In genomic region chr1:46160212-46160611, GRCh38 we compare ENCODE assay signal across 23 cellular contexts. TPM values are rescaled to one million over a fixed set of nuclear protein-coding genes. Genes with fewer than 3 reads are reported as not detected.
A peak's percentile ranks its signal among the peaks of the same experiment; 100 is the strongest.
DNase-seq lines count a peak whose midpoint lies in the region; ATAC-seq, FAIRE-seq and TF ChIP-seq lines count a peak whose summit lies in the region.
"Had no signal": no experiment of that assay in that cellular context is flagged by ENCODE, and none has a peak within 500 bp of the region (broad histone marks: within the 10 kb centered on the region; RNA-seq: fewer than 3 reads in every experiment).

No MANE protein-coding gene starts in this region.

- H2AFZ ChIP-seq in MM.1S (ENCODE audit: low read length) (peak overlapping the region; percentile 36), GM12878 (ENCODE audit: control insufficient read depth, low read depth, low read length) (no peak overlapping the region), hepatocyte (no peak overlapping the region)
- H2AFZ ChIP-seq: GM23248 had no signal

- POLR2A ChIA-PET in GM12878 (lab: Charles Lee), result interaction anchor here (0.7 to 1.5 kb wide), 4 partner anchors 13 to 26 kb away, joined by 3 read pairs; no protein-coding TSS in a partner anchor
- POLR2A ChIA-PET in CD8-positive, alpha-beta T cell (lab: Charles Lee), result no interaction called here

- DNase-seq in GM18507 (ENCODE audit: extremely low spot score, insufficient read length, low read depth), result no peak
- DNase-seq in GM19239 (ENCODE audit: insufficient read length, low spot score), result no peak
- peak; percentile 64 for DNase-seq in MM.1S
- no peak for DNase-seq in GM12878 (ENCODE audit: low read depth, low spot score)
- no peak for DNase-seq in T-helper 2 cell
- DNase-seq in D721Med (ENCODE audit: insufficient read length, low spot score), result no peak
- DNase-seq in hepatocyte (ENCODE audit: low spot score), result no peak
- no peak for DNase-seq in CD8-positive, alpha-beta T cell
- DNase-seq: C1 segment of cervical spinal cord; Caco-2; CD4-positive, alpha-beta memory T cell; DMS 273 treated with DMSO at 0.1 percent for 48 hours; DMS79 treated with DMSO at 0.1 percent for 48 hours; GF-D8; GM23248; H7; HCEC 1CT had no signal

- SMC1A ChIA-PET in GM12878 (lab: Charles Lee; ENCODE audit: uncharacterized antibody, unreplicated experiment), result interaction anchor here (0.6 to 4.2 kb wide), 17 partner anchors 10 to 117 kb away, joined by 3 to 20 read pairs (median 5); partner anchors contain the start of genes PIK3R3 and TSPAN1

- H3K36me3 ChIP-seq in MM.1S (replicated peaks; ENCODE audit: insufficient read depth, low read length) (no peaks in the 10 kb centered on the region), GM12878 (ENCODE audit: control insufficient read depth in 2 of 2, insufficient read depth in 2 of 2, low read length in 1 of 2) (no peaks in the 10 kb centered on the region), hepatocyte (replicated peaks; ENCODE audit: insufficient read depth, low read depth) (no peaks in the 10 kb centered on the region)
- H3K36me3 ChIP-seq in CD8-positive, alpha-beta T cell (ENCODE audit: insufficient read depth, low read length), result no peaks in the 10 kb centered on the region

- CTCF ChIA-PET in GM12878 (lab: Yijun Ruan, JAX), result interaction anchor here (1.2 to 1.9 kb wide), 5 partner anchors 11 to 120 kb away, joined by 3 to 7 read pairs (median 5); no protein-coding TSS in a partner anchor
- CTCF ChIA-PET in CD8-positive, alpha-beta T cell (lab: Charles Lee), result interaction anchor here (1.6 kb wide), 1 partner anchor 122 kb away, joined by 7 read pairs; no protein-coding TSS in a partner anchor

- no peak for TF ChIP-seq CTCF in MM.1S (IDR thresholded peaks at IDR 0.05; ENCODE audit: low read length)
- TF ChIP-seq CTCF in GM12878 (IDR thresholded peaks at IDR 0.05 in 2 of 3, conservative IDR thresholded peaks at IDR 0.05 in 1 of 3; ENCODE audit: control insufficient read depth in 2 of 3, extremely low read depth in 1 of 3, insufficient read depth in 1 of 3, low read depth in 3 of 3, low read length in 3 of 3), result no peak
- TF ChIP-seq CTCF in D721Med (IDR thresholded peaks at IDR 0.05; ENCODE audit: insufficient read depth, missing control alignments), result no peak
- TF ChIP-seq CTCF in hepatocyte (IDR thresholded peaks at IDR 0.05; ENCODE audit: poor library complexity), result no peak
- no peak for TF ChIP-seq CTCF in CD8-positive, alpha-beta T cell (IDR thresholded peaks at IDR 0.05)

- H3K4me3 ChIP-seq in MM.1S (ENCODE audit: low read length) (peak overlapping the region; percentile 49), GM12878 (no peak overlapping the region), hepatocyte (no peak overlapping the region)
- no peak overlapping the region for H3K4me3 ChIP-seq in CD8-positive, alpha-beta T cell (ENCODE audit: low read depth, low read length)
- H3K4me3 ChIP-seq: GM23248 had no signal

- no peaks in the 10 kb centered on the region for H4K20me1 ChIP-seq in MM.1S (ENCODE audit: insufficient read depth, low read length)
- no peaks in the 10 kb centered on the region for H4K20me1 ChIP-seq in GM12878 (ENCODE audit: control insufficient read depth, insufficient read depth)
- no peaks in the 10 kb centered on the region for H4K20me1 ChIP-seq in hepatocyte (ENCODE audit: insufficient read depth, poor library complexity, severe bottlenecking)

- no peaks in the 10 kb centered on the region for H3K27me3 ChIP-seq in MM.1S (replicated peaks; ENCODE audit: insufficient read depth, low read length)
- no peaks in the 10 kb centered on the region for H3K27me3 ChIP-seq in GM12878 (replicated peaks in 1 of 2; ENCODE audit: control insufficient read depth in 2 of 2, insufficient read depth in 2 of 2, low read length in 1 of 2)
- no peaks in the 10 kb centered on the region for H3K27me3 ChIP-seq in hepatocyte
- H3K27me3 ChIP-seq in CD8-positive, alpha-beta T cell (ENCODE audit: insufficient read depth, low read length), result no peaks in the 10 kb centered on the region

- no peaks in the 10 kb centered on the region for H3K36me3 Mint-ChIP-seq in CD8-positive, alpha-beta T cell
- H3K36me3 Mint-ChIP-seq: CD4-positive, alpha-beta memory T cell had no signal

- no peak for TF ChIP-seq RAD21 in GM12878 (IDR thresholded peaks at IDR 0.05; ENCODE audit: insufficient read depth, low read depth, low read length)

- BruUV-seq in GM12878 (replicated peaks; lab: Mats Ljungman, UMichigan), result no TSS peak

- H3K4me2 ChIP-seq in MM.1S (ENCODE audit: low read depth, low read length), result peak overlapping the region; percentile 96
- H3K4me2 ChIP-seq in GM12878 (ENCODE audit: control insufficient read depth, insufficient read depth), result peak overlapping the region; percentile 6; the same call in 1 of the 2 replicates
- no peak overlapping the region for H3K4me2 ChIP-seq in hepatocyte

- H3K9me3 Mint-ChIP-seq in CD8-positive, alpha-beta T cell, result no peaks in the 10 kb centered on the region
- H3K9me3 Mint-ChIP-seq: CD4-positive, alpha-beta memory T cell had no signal

- H3K9me3 ChIP-seq in MM.1S (replicated peaks; ENCODE audit: insufficient read depth, low read length) (no peaks in the 10 kb centered on the region), GM12878 (replicated peaks; ENCODE audit: control insufficient read depth, insufficient read depth, low read length) (no peaks in the 10 kb centered on the region), hepatocyte (ENCODE audit: low read depth) (no peaks in the 10 kb centered on the region)
- no peaks in the 10 kb centered on the region for H3K9me3 ChIP-seq in CD8-positive, alpha-beta T cell (ENCODE audit: low read length)
- H3K9me3 ChIP-seq: Caco-2 had no signal

- H3K27ac ChIP-seq in MM.1S (ENCODE audit: low read length) (peak overlapping the region; percentile 81), GM12878 (ENCODE audit: control insufficient read depth, insufficient read depth) (no peak overlapping the region), hepatocyte (no peak overlapping the region)
- no peak overlapping the region for H3K27ac ChIP-seq in CD8-positive, alpha-beta T cell (ENCODE audit: low read depth, low read length)
- H3K27ac ChIP-seq: GM23248 had no signal

- no peaks in the 10 kb centered on the region for H3K9me2 ChIP-seq in MM.1S (replicated peaks; ENCODE audit: insufficient read depth, low read length)
- no peaks in the 10 kb centered on the region for H3K9me2 ChIP-seq in hepatocyte (replicated peaks; ENCODE audit: insufficient read depth)

- no peaks in the 10 kb centered on the region for H3K27me3 Mint-ChIP-seq in CD8-positive, alpha-beta T cell (ENCODE audit: low read depth)

- H3K9ac ChIP-seq in MM.1S (ENCODE audit: low read length) (peak overlapping the region; percentile 54), GM12878 (ENCODE audit: control insufficient read depth, insufficient read depth, low read length) (no peak overlapping the region)
- H3K9ac ChIP-seq: GM23248 had no signal

- RAD21 ChIA-PET in GM12878 (lab: Charles Lee; ENCODE audit: unreplicated experiment), result interaction anchor here (1.0 to 2.5 kb wide), 4 partner anchors 10 to 97 kb away, joined by 3 to 13 read pairs (median 4); no protein-coding TSS in a partner anchor

- peak; percentile 59 for ATAC-seq in GM12878
- ATAC-seq in CD8-positive, alpha-beta T cell, result no peak

- H3K4me1 Mint-ChIP-seq in CD8-positive, alpha-beta T cell (ENCODE audit: low read depth), result no peaks in the 10 kb centered on the region
- H3K4me1 Mint-ChIP-seq: CD4-positive, alpha-beta memory T cell had no signal

- WGBS in GM12878 (ENCODE audit: insufficient coverage, insufficient replicate concordance, low lambda C conversion rate, missing lambda C conversion rate), result 0% methylated on average over 1 of the region's 1 CpG
- 100% methylated on average over 1 of the region's 1 CpG for WGBS in hepatocyte (ENCODE audit: low lambda C conversion rate, missing lambda C conversion rate)

- no peak overlapping the region for H3K27ac Mint-ChIP-seq in CD8-positive, alpha-beta T cell

- H3K4me1 ChIP-seq in MM.1S (ENCODE audit: low read length) (peaks cover 22% of the 10 kb centered on the region), GM12878 (ENCODE audit: control insufficient read depth, insufficient read depth, low read length) (peaks cover 10% of the 10 kb centered on the region), hepatocyte (ENCODE audit: insufficient read depth) (no peaks in the 10 kb centered on the region)
- H3K4me1 ChIP-seq in CD8-positive, alpha-beta T cell (ENCODE audit: insufficient read depth, low read length), result no peaks in the 10 kb centered on the region
- H3K4me1 ChIP-seq: Caco-2 had no signal

- no peak for TF ChIP-seq POLR2A in GM12878 (IDR thresholded peaks at IDR 0.05; ENCODE audit: low read depth, low read length)

- peaks cover 17% of the 10 kb centered on the region for H3F3A ChIP-seq in MM.1S (ENCODE audit: insufficient read depth, low read length)

- in situ Hi-C loops in GM12878 (cut with MboI), result no loop called here

- H3K79me2 ChIP-seq in MM.1S (ENCODE audit: low read length), result no peaks in the 10 kb centered on the region
- H3K79me2 ChIP-seq in GM12878 (ENCODE audit: control insufficient read depth, insufficient read depth, low read length), result no peaks in the 10 kb centered on the region
- no peaks in the 10 kb centered on the region for H3K79me2 ChIP-seq in hepatocyte

- H3K4me3 Mint-ChIP-seq in CD8-positive, alpha-beta T cell, result no peak overlapping the region
- H3K4me3 Mint-ChIP-seq: CD4-positive, alpha-beta memory T cell had no signal

- FAIRE-seq in GM18507 (lab: Jason Lieb, UNC), result peak; percentile 93
- FAIRE-seq in GM19239 (lab: Jason Lieb, UNC), result peak; percentile 94
- no peak for FAIRE-seq in GM12878 (lab: Jason Lieb, UNC)
- FAIRE-seq in D721Med (lab: Jason Lieb, UNC), result no peak
- FAIRE-seq: H1 had no signal

- intact Hi-C loops in GM12878 (cut with micrococcal nuclease; ENCODE audit: unreplicated experiment), result no loop called here
- intact Hi-C loops in CD8-positive, alpha-beta T cell (cut with DNase I, micrococcal nuclease), result no loop called here

- no peak for TF ChIP-seq EP300 in GM12878 (IDR thresholded peaks at IDR 0.05; ENCODE audit: borderline replicate concordance in 1 of 2, control insufficient read depth in 1 of 2, low read depth in 2 of 2, low read length in 2 of 2)

RNA-seq across cellular contexts. Expression of gene TSPAN1, which starts 14.7 kb away (rescaled TPM):
- not detected in 2 replicates for total RNA-seq in GM12878 (2013; cell fraction: nucleolus; rRNA removed)
- total RNA-seq in GM12878 (2014; rRNA removed), result 0.23 and 0.27 TPM in 2 replicates
- not detected in 2 replicates for total RNA-seq in GM12878 (2014; rRNA removed; fragmentation: Illumina TruSeq; extraction: Trizol)
- total RNA-seq in GM12878 (2021), result 0.18 and 0.61 TPM in 2 replicates
- polyA plus RNA-seq in GM12878 (2011; ENCODE audit: low read depth), result not detected
- polyA plus RNA-seq in GM12878 (2011; rRNA removed), result 0.08 and 0.16 TPM in 2 replicates
- polyA plus RNA-seq in GM12878 (2011; cell fraction: cytosol; rRNA removed), result 0.32 and 0.43 TPM in 2 replicates
- 0.18 and 0.34 TPM in 2 replicates for polyA plus RNA-seq in GM12878 (2011; cell fraction: nucleus; rRNA removed)
- polyA plus RNA-seq in GM12878 (2012), result 0.08 and 0.19 TPM in 2 replicates
- polyA plus RNA-seq in GM12878 (2014; fragmentation: Illumina TruSeq; extraction: Trizol), result 0.29 TPM in 1 of 2 replicates, not detected in the other
- polyA plus RNA-seq in GM12878 (2014; fragmentation: Nextera tagmentation; extraction: Ambion mirVana), result under 1 TPM in 1 of 2 experiments, not detected in 1; 0.24 TPM
- polyA plus RNA-seq in GM12878 (2014; rRNA removed), result 0.09 TPM in 1 of 2 replicates, not detected in the other
- polyA plus RNA-seq in GM12878 (2016; fragmentation: Nextera tagmentation; extraction: Ambion mirVana), result not detected
- polyA minus RNA-seq in GM12878 (2011; rRNA and poly(A)+ RNA removed), result not detected in 2 replicates
- not detected in 2 replicates for polyA minus RNA-seq in GM12878 (2011; cell fraction: cytosol; rRNA and poly(A)+ RNA removed)
- 0.36 and 0.77 TPM in 2 replicates for polyA minus RNA-seq in GM12878 (2011; cell fraction: nucleus; rRNA and poly(A)+ RNA removed)
- 32.1 and 33.4 TPM in 2 replicates for total RNA-seq in hepatocyte
- polyA plus RNA-seq in hepatocyte, result 69.5 and 69.8 TPM in 2 replicates
- total RNA-seq in CD8-positive, alpha-beta T cell, result not detected
- total RNA-seq: A673; CD4-positive, alpha-beta memory T cell; Daoy; GM23248; H1; H7 had no signal
- polyA plus RNA-seq: CD4-positive, alpha-beta memory T cell had no signal

RNA-seq across cellular contexts. Expression of gene P3R3URF, which starts 16.1 kb away (rescaled TPM):
- not detected in 2 replicates for total RNA-seq in GM12878 (2013; cell fraction: nucleolus; rRNA removed)
- not detected in 2 replicates for total RNA-seq in GM12878 (2014; rRNA removed)
- total RNA-seq in GM12878 (2014; rRNA removed; fragmentation: Illumina TruSeq; extraction: Trizol), result not detected in 2 replicates
- not detected in 2 replicates for total RNA-seq in GM12878 (2021)
- polyA plus RNA-seq in GM12878 (2011; ENCODE audit: low read depth), result not detected
- polyA plus RNA-seq in GM12878 (2011; rRNA removed), result not detected in 2 replicates
- not detected in 2 replicates for polyA plus RNA-seq in GM12878 (2011; cell fraction: cytosol; rRNA removed)
- not detected in 2 replicates for polyA plus RNA-seq in GM12878 (2011; cell fraction: nucleus; rRNA removed)
- not detected in 2 replicates for polyA plus RNA-seq in GM12878 (2012)
- polyA plus RNA-seq in GM12878 (2014; fragmentation: Illumina TruSeq; extraction: Trizol), result not detected in 2 replicates
- not detected for polyA plus RNA-seq in GM12878 (2014; fragmentation: Nextera tagmentation; extraction: Ambion mirVana)
- polyA plus RNA-seq in GM12878 (2014; rRNA removed), result not detected in 2 replicates
- polyA plus RNA-seq in GM12878 (2016; fragmentation: Nextera tagmentation; extraction: Ambion mirVana), result not detected
- polyA minus RNA-seq in GM12878 (2011; rRNA and poly(A)+ RNA removed), result not detected in 2 replicates
- polyA minus RNA-seq in GM12878 (2011; cell fraction: cytosol; rRNA and poly(A)+ RNA removed), result not detected in 2 replicates
- polyA minus RNA-seq in GM12878 (2011; cell fraction: nucleus; rRNA and poly(A)+ RNA removed), result not detected in 2 replicates
- not detected in 2 replicates for total RNA-seq in hepatocyte
- polyA plus RNA-seq in hepatocyte, result not detected in 2 replicates
- not detected for total RNA-seq in CD8-positive, alpha-beta T cell
- total RNA-seq: A172; A673; Caco-2; CD4-positive, alpha-beta memory T cell; Daoy; G401; GM23248; H1; H7 had no signal
- polyA plus RNA-seq: BJ; CD4-positive, alpha-beta memory T cell; GM23248; H1 had no signal

RNA-seq across cellular contexts. Expression of gene PIK3R3, which starts 27.8 kb away (rescaled TPM):
- 13.1 and 13.7 TPM in 2 replicates for total RNA-seq in GM12878 (2013; cell fraction: nucleolus; rRNA removed)
- 17.5 and 18.8 TPM in 2 replicates for total RNA-seq in GM12878 (2014; rRNA removed)
- total RNA-seq in GM12878 (2014; rRNA removed; fragmentation: Illumina TruSeq; extraction: Trizol), result 20.7 and 21.6 TPM in 2 replicates
- total RNA-seq in GM12878 (2021), result 24.6 and 27.0 TPM in 2 replicates
- polyA plus RNA-seq in GM12878 (2011; ENCODE audit: low read depth), result 4.1 TPM
- polyA plus RNA-seq in GM12878 (2011; rRNA removed), result 18.2 and 28.3 TPM in 2 replicates
- polyA plus RNA-seq in GM12878 (2011; cell fraction: cytosol; rRNA removed), result 11.8 and 12.6 TPM in 2 replicates
- 9.0 and 11.0 TPM in 2 replicates for polyA plus RNA-seq in GM12878 (2011; cell fraction: nucleus; rRNA removed)
- 5.6 and 5.7 TPM in 2 replicates for polyA plus RNA-seq in GM12878 (2012)
- 21.4 and 29.7 TPM in 2 replicates for polyA plus RNA-seq in GM12878 (2014; fragmentation: Illumina TruSeq; extraction: Trizol)
- polyA plus RNA-seq in GM12878 (2014; fragmentation: Nextera tagmentation; extraction: Ambion mirVana), result 1 to 10 TPM; 4.8 to 7.4 TPM
- 15.2 and 15.3 TPM in 2 replicates for polyA plus RNA-seq in GM12878 (2014; rRNA removed)
- polyA plus RNA-seq in GM12878 (2016; fragmentation: Nextera tagmentation; extraction: Ambion mirVana), result 10 to 100 TPM; 22.5 to 24.7 TPM
- 23.2 and 31.1 TPM in 2 replicates for polyA minus RNA-seq in GM12878 (2011; rRNA and poly(A)+ RNA removed)
- 9.0 and 12.0 TPM in 2 replicates for polyA minus RNA-seq in GM12878 (2011; cell fraction: cytosol; rRNA and poly(A)+ RNA removed)
- polyA minus RNA-seq in GM12878 (2011; cell fraction: nucleus; rRNA and poly(A)+ RNA removed), result 7.3 and 12.7 TPM in 2 replicates
- total RNA-seq in hepatocyte, result 16.8 and 18.9 TPM in 2 replicates
- polyA plus RNA-seq in hepatocyte, result 8.4 and 9.9 TPM in 2 replicates
- total RNA-seq in CD8-positive, alpha-beta T cell, result under 1 TPM; 0.71 to 0.94 TPM

RNA-seq across cellular contexts. Expression of gene POMGNT1, which starts 38.0 kb away (rescaled TPM):
- total RNA-seq in GM12878 (2013; cell fraction: nucleolus; rRNA removed), result 61.8 and 62.1 TPM in 2 replicates
- total RNA-seq in GM12878 (2014; rRNA removed) (25.5 and 29.0 TPM in 2 replicates), GM12878 (2014; rRNA removed; fragmentation: Illumina TruSeq; extraction: Trizol) (23.4 and 24.7 TPM in 2 replicates), GM12878 (2021) (34.5 and 36.0 TPM in 2 replicates), hepatocyte (48.0 and 52.3 TPM in 2 replicates)
- 7.1 TPM for polyA plus RNA-seq in GM12878 (2011; ENCODE audit: low read depth)
- polyA plus RNA-seq in GM12878 (2011; rRNA removed) (21.7 and 30.0 TPM in 2 replicates), GM12878 (2014; fragmentation: Illumina TruSeq; extraction: Trizol) (16.0 and 25.2 TPM in 2 replicates), GM12878 (2014; fragmentation: Nextera tagmentation; extraction: Ambion mirVana) (10 to 100 TPM in 1 of 2 experiments, 1 to 10 TPM in 1; 8.6 to 29.0 TPM), GM12878 (2014; rRNA removed) (30.4 and 32.5 TPM in 2 replicates), GM12878 (2016; fragmentation: Nextera tagmentation; extraction: Ambion mirVana) (10 to 100 TPM; 32.6 to 35.2 TPM), hepatocyte (60.4 and 70.8 TPM in 2 replicates)
- 30.6 and 38.4 TPM in 2 replicates for polyA plus RNA-seq in GM12878 (2011; cell fraction: cytosol; rRNA removed)
- polyA plus RNA-seq in GM12878 (2011; cell fraction: nucleus; rRNA removed), result 80.7 and 94.3 TPM in 2 replicates
- polyA plus RNA-seq in GM12878 (2012), result 17.8 and 18.0 TPM in 2 replicates
- 24.7 and 34.4 TPM in 2 replicates for polyA minus RNA-seq in GM12878 (2011; rRNA and poly(A)+ RNA removed)
- polyA minus RNA-seq in GM12878 (2011; cell fraction: cytosol; rRNA and poly(A)+ RNA removed), result 11.0 and 12.3 TPM in 2 replicates
- 20.6 and 26.1 TPM in 2 replicates for polyA minus RNA-seq in GM12878 (2011; cell fraction: nucleus; rRNA and poly(A)+ RNA removed)
- 10 to 100 TPM; 20.3 to 23.4 TPM for total RNA-seq in CD8-positive, alpha-beta T cell

RNA-seq across cellular contexts. Expression of gene LURAP1, which starts 42.9 kb away (rescaled TPM):
- total RNA-seq in GM12878 (2013; cell fraction: nucleolus; rRNA removed), result not detected in 2 replicates
- total RNA-seq in GM12878 (2014; rRNA removed) (0.22 and 0.40 TPM in 2 replicates), GM12878 (2014; rRNA removed; fragmentation: Illumina TruSeq; extraction: Trizol) (0.13 and 0.18 TPM in 2 replicates), GM12878 (2021) (0.24 and 0.41 TPM in 2 replicates), hepatocyte (0.92 and 1.3 TPM in 2 replicates)
- not detected for polyA plus RNA-seq in GM12878 (2011; ENCODE audit: low read depth)
- polyA plus RNA-seq in GM12878 (2011; rRNA removed) (0.03 TPM in 1 of 2 replicates, not detected in the other), GM12878 (2014; fragmentation: Illumina TruSeq; extraction: Trizol) (0.06 and 0.24 TPM in 2 replicates), GM12878 (2014; fragmentation: Nextera tagmentation; extraction: Ambion mirVana) (under 1 TPM; 0.03 to 0.05 TPM), GM12878 (2014; rRNA removed) (0.20 and 0.50 TPM in 2 replicates), GM12878 (2016; fragmentation: Nextera tagmentation; extraction: Ambion mirVana) (under 1 TPM; 0.09 to 0.19 TPM), hepatocyte (0.40 and 1.9 TPM in 2 replicates)
- 0.05 TPM in 1 of 2 replicates, not detected in the other for polyA plus RNA-seq in GM12878 (2011; cell fraction: cytosol; rRNA removed)
- 0.09 TPM in 1 of 2 replicates, not detected in the other for polyA plus RNA-seq in GM12878 (2011; cell fraction: nucleus; rRNA removed)
- 0.07 TPM in 1 of 2 replicates, not detected in the other for polyA plus RNA-seq in GM12878 (2012)
- polyA minus RNA-seq in GM12878 (2011; rRNA and poly(A)+ RNA removed), result not detected in 2 replicates
- polyA minus RNA-seq in GM12878 (2011; cell fraction: cytosol; rRNA and poly(A)+ RNA removed), result not detected in 2 replicates
- not detected in 2 replicates for polyA minus RNA-seq in GM12878 (2011; cell fraction: nucleus; rRNA and poly(A)+ RNA removed)
- not detected for total RNA-seq in CD8-positive, alpha-beta T cell
- total RNA-seq: Caco-2, Daoy had no signal

Comparison
In these comparisons a context has a peak if more than half of its experiments do, and no peak if none do; other contexts are left out.
1. RNA of gene TSPAN1, which starts 14.7 kb away (total RNA-seq): 32.1 to 33.4 TPM in hepatocyte; 0.18 to 0.61 TPM in GM12878 and not detected in CD8-positive, alpha-beta T cell; every median in the first group is over 10 times any median in the second.